In the genomic region with DNA sequence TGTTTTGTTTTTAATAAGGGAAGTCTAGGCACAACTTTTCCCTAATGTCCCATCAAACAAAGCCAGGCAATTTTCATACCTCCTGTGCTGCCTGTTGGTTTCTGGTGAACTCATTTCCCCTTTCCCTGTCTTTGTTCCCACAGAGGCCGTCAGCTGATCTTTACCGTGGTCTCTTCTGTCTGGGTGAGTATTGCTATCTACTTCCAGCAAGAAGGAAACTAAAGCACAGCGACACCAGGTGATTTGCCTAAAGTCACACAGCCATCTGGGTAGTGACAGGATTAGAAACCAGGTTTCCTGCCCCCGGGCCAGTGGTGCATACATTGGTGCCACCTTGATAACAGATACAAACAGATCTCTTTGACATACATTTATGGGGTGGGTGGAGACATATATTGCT, we compare ENCODE assay signal across 10 cellular contexts.
DNase-seq lines count a peak whose midpoint lies in the region; ATAC-seq lines count a peak whose summit lies in the region.
"Had no signal": no experiment of that assay in that cellular context is flagged by ENCODE, and none has a peak within 500 bp of the region (broad histone marks: within the 10 kb centered on the region; RNA-seq: fewer than 3 reads in every experiment).

No MANE protein-coding gene starts in this region.

- ATAC-seq in HG03457 (IDR thresholded peaks at IDR 0.05; ENCODE audit: unreplicated experiment): no peak
- no peak for ATAC-seq in GM21528 (IDR thresholded peaks at IDR 0.05; ENCODE audit: low FRiP score, unreplicated experiment)

- H3K27me3 Mint-ChIP-seq in activated naive CD8-positive, alpha-beta T cell: no peaks in the 10 kb centered on the region

- H3K4me3 Mint-ChIP-seq in activated naive CD8-positive, alpha-beta T cell: no peak overlapping the region
- H3K4me3 Mint-ChIP-seq: type B pancreatic cell had no signal

- peaks cover 53% of the 10 kb centered on the region for H3K4me1 Mint-ChIP-seq in activated naive CD8-positive, alpha-beta T cell (ENCODE audit: low read depth)

- peak overlapping the region; percentile 80 for H3K27ac Mint-ChIP-seq in activated naive CD8-positive, alpha-beta T cell

- H3K36me3 Mint-ChIP-seq in activated naive CD8-positive, alpha-beta T cell: no peaks in the 10 kb centered on the region
- H3K36me3 Mint-ChIP-seq: type B pancreatic cell had no signal

- DNase-seq in activated effector memory CD4-positive, alpha-beta T cell treated with anti-CD3 and anti-CD28 coated beads, Interleukin-2, amount 50 U/mL, for 16 hours: peak; percentile 78
- no peak for DNase-seq in activated effector memory CD4-positive, alpha-beta T cell treated with Interleukin-2 at 50 U/mL for 16 hours
- DNase-seq in MV-4-11 (lab: John Stamatoyannopoulos, UW) (peak; percentile 49), DMS79 (lab: John Stamatoyannopoulos, UW) (no peak)
- DNase-seq in stimulated activated CD8-positive, alpha-beta memory T cell treated with anti-CD3 and anti-CD28 coated beads, Interleukin-4, amount 100 ng/mL, for 48 hours: peak; percentile 47
- DNase-seq: heart left ventricle had no signal

- H3K9me3 Mint-ChIP-seq in activated naive CD8-positive, alpha-beta T cell (ENCODE audit: low read depth): no peaks in the 10 kb centered on the region
- H3K9me3 Mint-ChIP-seq: type B pancreatic cell had no signal

Comparison
In these comparisons a context has a peak if more than half of its experiments do, and no peak if none do; other contexts are left out.
1. DNase-seq: peak in activated effector memory CD4-positive, alpha-beta T cell treated with anti-CD3 and anti-CD28 coated beads, Interleukin-2, amount 50 U/mL, for 16 hours (single experiment), MV-4-11 (single experiment) and stimulated activated CD8-positive, alpha-beta memory T cell treated with anti-CD3 and anti-CD28 coated beads, Interleukin-4, amount 100 ng/mL, for 48 hours (single experiment); none in activated effector memory CD4-positive, alpha-beta T cell treated with Interleukin-2 at 50 U/mL for 16 hours (single experiment) and DMS79 (single experiment).